ENCODE assay signal across 8 cellular contexts in genomic region chr18:22347624-22348511, GRCh38.
DNase-seq lines count a peak whose midpoint lies in the region; ATAC-seq and TF ChIP-seq lines count a peak whose summit lies in the region.

No MANE protein-coding gene starts in this region.

- H3K9me3 Mint-ChIP-seq in nephron = no peaks in the 10 kb centered on the region
- H3K9me3 Mint-ChIP-seq in T-helper 2 cell treated with Interferon-gamma antibody and Interleukin-4, amounts not matched to agents 5 μg/mL and 100 μg/mL, for 36 hours = no peaks in the 10 kb centered on the region

- DNase-seq in AG10803 (ENCODE audit: low read depth) (no peak), NCI-H526 treated with DMSO at 0.1 percent for 48 hours (lab: John Stamatoyannopoulos, UW) (peak; percentile 19), epithelial cell of esophagus (ENCODE audit: low read depth) (peak; percentile 8)
- no peak for DNase-seq in T-helper 2 cell treated with Interferon-gamma antibody and Interleukin-4, amounts not matched to agents 5 μg/mL and 100 μg/mL, for 36 hours (ENCODE audit: low spot score)

- ATAC-seq in HG02938 (IDR thresholded peaks at IDR 0.05; ENCODE audit: unreplicated experiment) = no peak
- no peak for ATAC-seq in HG02884 (IDR thresholded peaks at IDR 0.05; ENCODE audit: unreplicated experiment)
- ATAC-seq in GM18502 (IDR thresholded peaks at IDR 0.05; ENCODE audit: poor library complexity, unreplicated experiment) = no peak

- H3K4me3 ChIP-seq in AG10803 (ENCODE audit: low read length) = peak overlapping the region; percentile 52
- H3K4me3 ChIP-seq in epithelial cell of esophagus (ENCODE audit: low read length) = peak overlapping the region; percentile 21

- peak overlapping the region; percentile 83 to 94 (median 93) for H3K4me3 Mint-ChIP-seq in nephron
- no peak overlapping the region for H3K4me3 Mint-ChIP-seq in T-helper 2 cell treated with Interferon-gamma antibody and Interleukin-4, amounts not matched to agents 5 μg/mL and 100 μg/mL, for 36 hours

- H3K27ac Mint-ChIP-seq in nephron = peak overlapping the region; percentile 89 to 99 (median 94)
- H3K27ac Mint-ChIP-seq in T-helper 2 cell treated with Interferon-gamma antibody and Interleukin-4, amounts not matched to agents 5 μg/mL and 100 μg/mL, for 36 hours = no peak overlapping the region

- H3K36me3 Mint-ChIP-seq in nephron (ENCODE audit: low read depth) = no peaks in the 10 kb centered on the region
- H3K36me3 Mint-ChIP-seq in T-helper 2 cell treated with Interferon-gamma antibody and Interleukin-4, amounts not matched to agents 5 μg/mL and 100 μg/mL, for 36 hours (ENCODE audit: low read depth) = no peaks in the 10 kb centered on the region

- peaks cover 49% of the 10 kb centered on the region for H3K4me1 Mint-ChIP-seq in nephron
- no peaks in the 10 kb centered on the region for H3K4me1 Mint-ChIP-seq in T-helper 2 cell treated with Interferon-gamma antibody and Interleukin-4, amounts not matched to agents 5 μg/mL and 100 μg/mL, for 36 hours (ENCODE audit: low read depth)

- TF ChIP-seq CTCF in AG10803 (conservative IDR thresholded peaks at IDR 0.05; ENCODE audit: low read length) = no peak
- TF ChIP-seq CTCF in epithelial cell of esophagus (IDR thresholded peaks at IDR 0.05; ENCODE audit: insufficient read depth, low read depth, low read length, missing control alignments) = no peak
- TF ChIP-seq CTCF in nephron (IDR thresholded peaks at IDR 0.05; ENCODE audit: unreplicated experiment in 3 of 3) = no peak

- peaks cover 75% of the 10 kb centered on the region for H3K27me3 Mint-ChIP-seq in nephron (ENCODE audit: low read depth)
- peaks cover 49% of the 10 kb centered on the region for H3K27me3 Mint-ChIP-seq in T-helper 2 cell treated with Interferon-gamma antibody and Interleukin-4, amounts not matched to agents 5 μg/mL and 100 μg/mL, for 36 hours (ENCODE audit: low read depth)

Comparison
In these comparisons a context has a peak if more than half of its experiments do, and no peak if none do; other contexts are left out.
1. DNase-seq: peak in NCI-H526 treated with DMSO at 0.1 percent for 48 hours (single experiment) and epithelial cell of esophagus (single experiment); none in AG10803 (single experiment) and T-helper 2 cell treated with Interferon-gamma antibody and Interleukin-4, amounts not matched to agents 5 μg/mL and 100 μg/mL, for 36 hours (single experiment).